1 cellular context compared by ENCODE assay signal in the genomic region with DNA sequence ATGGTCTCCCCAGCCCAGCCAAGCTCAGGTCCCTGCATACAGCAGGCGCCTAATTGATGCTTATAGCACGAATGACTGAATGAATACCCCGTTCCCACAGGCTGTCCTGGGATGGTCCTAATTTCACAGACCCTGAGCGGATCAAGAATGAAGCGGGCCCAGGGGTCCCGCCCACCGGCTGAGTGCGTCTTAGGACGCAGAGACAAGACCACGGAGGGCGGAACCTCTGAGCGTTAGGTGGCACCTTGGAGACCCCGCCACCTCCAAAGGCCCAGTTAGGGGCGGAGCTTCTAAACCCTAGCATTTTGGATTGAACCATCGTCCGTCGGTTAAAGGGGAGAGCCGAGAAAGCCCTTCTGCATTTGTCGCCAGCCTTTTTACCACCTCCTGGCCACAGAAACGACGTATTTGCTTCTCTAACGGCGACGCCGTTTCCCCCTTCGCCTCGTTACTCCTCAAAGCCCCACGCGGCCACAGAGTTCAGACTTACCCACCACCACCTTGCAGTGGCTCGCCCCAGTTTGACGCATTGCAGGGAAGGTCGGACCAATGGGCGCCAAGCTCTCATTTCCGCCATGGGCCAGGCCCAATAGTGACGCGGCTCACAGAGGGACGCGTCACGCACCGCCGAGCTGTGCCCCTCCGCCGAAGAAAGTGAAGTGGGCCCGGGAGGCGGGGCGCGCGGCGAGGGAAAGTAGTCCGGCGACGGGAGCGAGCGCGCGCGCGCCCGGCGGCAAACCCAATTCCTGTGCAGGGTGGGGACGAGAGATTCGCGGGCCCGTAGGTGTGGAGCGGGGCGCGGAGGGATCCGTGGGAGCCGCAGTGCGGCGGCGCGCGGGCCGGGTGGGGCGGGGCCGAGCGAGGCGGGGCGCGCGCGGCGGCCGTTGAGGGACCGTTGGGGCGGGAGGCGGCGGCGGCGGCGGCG.
TF ChIP-seq lines count a peak whose summit lies in the region.

No MANE protein-coding gene starts in this region.

TF ChIP-seq in K562, 482 proteins besides CTCF, POLR2A, EP300 and RAD21 (continued from another document and continues in another):
- no peak for TF ChIP-seq NR4A1 (CRISPR knock-in tag; IDR thresholded peaks at IDR 0.05)
- TF ChIP-seq NR4A1 (tag; IDR thresholded peaks at IDR 0.05), result peak; percentile 94
- no peak for TF ChIP-seq SMARCC2 (IDR thresholded peaks at IDR 0.05; ENCODE audit: low read depth)
- TF ChIP-seq GTF3C2 (IDR thresholded peaks at IDR 0.05; ENCODE audit: borderline replicate concordance, extremely low read depth, insufficient read length), result no peak
- TF ChIP-seq SMAD3 (CRISPR knock-in tag; conservative IDR thresholded peaks at IDR 0.05), result peak; percentile 78; the same call in 1 of the 2 replicates
- TF ChIP-seq ZNF124 (CRISPR knock-in tag; IDR thresholded peaks at IDR 0.05), result no peak
- no peak for TF ChIP-seq RNF219 (CRISPR knock-in tag; IDR thresholded peaks at IDR 0.05)
- TF ChIP-seq ZNF318 (IDR thresholded peaks at IDR 0.05; ENCODE audit: borderline replicate concordance in 1 of 2, low read depth in 1 of 2), result no peak
- TF ChIP-seq ZKSCAN8 (CRISPR knock-in tag; IDR thresholded peaks at IDR 0.05), result peak; percentile 100
- TF ChIP-seq MCM7 (IDR thresholded peaks at IDR 0.05), result no peak
- TF ChIP-seq TARDBP (IDR thresholded peaks at IDR 0.05), result peak; percentile 99
- no peak for TF ChIP-seq RUNX1 (IDR thresholded peaks at IDR 0.05; ENCODE audit: low read depth)
- TF ChIP-seq MAZ (CRISPR knock-in tag; conservative IDR thresholded peaks at IDR 0.05 in 1 of 2, IDR thresholded peaks at IDR 0.05 in 1 of 2), result peak; percentile 97 to 99
- TF ChIP-seq NONO (IDR thresholded peaks at IDR 0.05; ENCODE audit: low read depth in 2 of 2, low read length in 1 of 2), result peak in 1 of 2 experiments; percentile 99; a peak in 2 of 4 replicates
- TF ChIP-seq CEBPG (CRISPR knock-in tag; IDR thresholded peaks at IDR 0.05), result no peak
- no peak for TF ChIP-seq CEBPG (tag; conservative IDR thresholded peaks at IDR 0.05 in 1 of 2, IDR thresholded peaks at IDR 0.05 in 1 of 2)
- TF ChIP-seq ZSCAN32 (CRISPR knock-in tag; IDR thresholded peaks at IDR 0.05), result no peak
- no peak for TF ChIP-seq SIN3A (IDR thresholded peaks at IDR 0.05; ENCODE audit: borderline replicate concordance in 2 of 2, control insufficient read depth in 1 of 2, low read depth in 2 of 2, low read length in 2 of 2)
- no peak for TF ChIP-seq ZNF224 (CRISPR knock-in tag; IDR thresholded peaks at IDR 0.05)
- peak; percentile 48; the same call in 1 of the 2 replicates for TF ChIP-seq NR1H2 (CRISPR knock-in tag; IDR thresholded peaks at IDR 0.05)
- TF ChIP-seq TCF7 (IDR thresholded peaks at IDR 0.05; ENCODE audit: borderline replicate concordance), result peak; percentile 76; the same call in 1 of the 2 replicates
- TF ChIP-seq ZNF175 (CRISPR knock-in tag; IDR thresholded peaks at IDR 0.05; ENCODE audit: low read depth), result peak; percentile 96
- TF ChIP-seq ARID4B (CRISPR knock-in tag; IDR thresholded peaks at IDR 0.05), result peak; percentile 60; the same call in 1 of the 2 replicates
- TF ChIP-seq ZNF311 (CRISPR knock-in tag; IDR thresholded peaks at IDR 0.05), result peak; percentile 82
- TF ChIP-seq NFIX (CRISPR knock-in tag; IDR thresholded peaks at IDR 0.05; ENCODE audit: low read depth), result no peak
- no peak for TF ChIP-seq HMBOX1 (IDR thresholded peaks at IDR 0.05)
- TF ChIP-seq ID3 (CRISPR knock-in tag; IDR thresholded peaks at IDR 0.05), result no peak; the same call in 1 of the 2 replicates
- TF ChIP-seq ID3 (tag; IDR thresholded peaks at IDR 0.05), result peak; percentile 97
- TF ChIP-seq ZNF561 (CRISPR knock-in tag; conservative IDR thresholded peaks at IDR 0.05), result no peak
- TF ChIP-seq ZNF445 (CRISPR knock-in tag; IDR thresholded peaks at IDR 0.05; ENCODE audit: low read depth), result no peak
- TF ChIP-seq GTF2E2 (tag; IDR thresholded peaks at IDR 0.05), result no peak
- peak; percentile 85; the same call in 1 of the 2 replicates for TF ChIP-seq FOXP1 (CRISPR knock-in tag; IDR thresholded peaks at IDR 0.05)
- TF ChIP-seq FOXJ3 (CRISPR knock-in tag; IDR thresholded peaks at IDR 0.05), result no peak
- no peak for TF ChIP-seq STAG1 (CRISPR knock-in tag; IDR thresholded peaks at IDR 0.05; ENCODE audit: borderline replicate concordance)
- peak; percentile 93 for TF ChIP-seq KDM5B (IDR thresholded peaks at IDR 0.05; ENCODE audit: insufficient replicate concordance, low read depth, low read length)
- TF ChIP-seq NBN (IDR thresholded peaks at IDR 0.05; ENCODE audit: low read depth), result peak; percentile 91; the same call in 1 of the 2 replicates
